In genomic region chr1:109501644-109502367, GRCh38 we compare ENCODE assay signal across 1 cellular context.
TF ChIP-seq lines count a peak whose summit lies in the region.

No MANE protein-coding gene starts in this region.

TF ChIP-seq in K562, 482 proteins besides CTCF, POLR2A, EP300 and RAD21:
- peak; percentile 36; the same call in 1 of the 2 replicates for TF ChIP-seq HMBOX1 (IDR thresholded peaks at IDR 0.05)
- TF ChIP-seq KAT2B (IDR thresholded peaks at IDR 0.05; ENCODE audit: low read depth, low read length) = no peak
- TF ChIP-seq ARID3A (IDR thresholded peaks at IDR 0.05; ENCODE audit: borderline replicate concordance, low read depth, low read length) = no peak
- TF ChIP-seq ZEB2 (IDR thresholded peaks at IDR 0.05) = no peak
- TF ChIP-seq TCF3 (CRISPR knock-in tag; IDR thresholded peaks at IDR 0.05) = no peak
- no peak for TF ChIP-seq ZFP1 (CRISPR knock-in tag; IDR thresholded peaks at IDR 0.05)
- TF ChIP-seq GATA2 (CRISPR knock-in tag; IDR thresholded peaks at IDR 0.05) = 0 out of 2 replicates have a peak, but pooled peaks have one; percentile 8
- no peak for TF ChIP-seq TCF15 (CRISPR knock-in tag; IDR thresholded peaks at IDR 0.05)
- no peak for TF ChIP-seq KLF16 (IDR thresholded peaks at IDR 0.05)
- no peak for TF ChIP-seq TARDBP (IDR thresholded peaks at IDR 0.05)
- TF ChIP-seq EGR1 (conservative IDR thresholded peaks at IDR 0.05) = peak; percentile 27; the same call in 1 of the 2 replicates
- no peak for TF ChIP-seq HDAC2 (IDR thresholded peaks at IDR 0.05)
- no peak for TF ChIP-seq TCF7 (IDR thresholded peaks at IDR 0.05; ENCODE audit: borderline replicate concordance)
- no peak for TF ChIP-seq ZNF280B (CRISPR knock-in tag; IDR thresholded peaks at IDR 0.05)
- TF ChIP-seq JUND (IDR thresholded peaks at IDR 0.05; ENCODE audit: borderline replicate concordance, low read depth, low read length) = no peak
- TF ChIP-seq JUND (tag; IDR thresholded peaks at IDR 0.05; ENCODE audit: borderline replicate concordance, low read depth, low read length) = 0 out of 3 replicates have a peak, but pooled peaks have one; percentile 2
- TF ChIP-seq SIRT6 (IDR thresholded peaks at IDR 0.05; ENCODE audit: low read depth, low read length) = no peak
- TF ChIP-seq FOXA3 (CRISPR knock-in tag; conservative IDR thresholded peaks at IDR 0.05 in 1 of 2, IDR thresholded peaks at IDR 0.05 in 1 of 2) = 0 out of 4 replicates have a peak, but pooled peaks of 1 of the 2 experiments have one; percentile 32
- no peak for TF ChIP-seq LEF1 (IDR thresholded peaks at IDR 0.05)
- TF ChIP-seq CREBBP (IDR thresholded peaks at IDR 0.05; ENCODE audit: low read depth, low read length) = no peak
- TF ChIP-seq GMEB1 (CRISPR knock-in tag; IDR thresholded peaks at IDR 0.05) = no peak
- no peak for TF ChIP-seq TRIM25 (IDR thresholded peaks at IDR 0.05; ENCODE audit: borderline replicate concordance)
- no peak for TF ChIP-seq HDAC1 (IDR thresholded peaks at IDR 0.05)
- no peak for TF ChIP-seq ZNF165 (CRISPR knock-in tag; IDR thresholded peaks at IDR 0.05; ENCODE audit: borderline replicate concordance)
- TF ChIP-seq ZNF699 (CRISPR knock-in tag; IDR thresholded peaks at IDR 0.05; ENCODE audit: insufficient replicate concordance) = no peak
- no peak for TF ChIP-seq YBX1 (IDR thresholded peaks at IDR 0.05)
- no peak for TF ChIP-seq CCAR2 (IDR thresholded peaks at IDR 0.05; ENCODE audit: low read depth, low read length)
